In genomic region chrX:39331062-39331704, GRCh38 we compare ENCODE assay signal across 15 cellular contexts.
A peak's percentile ranks its signal among the peaks of the same experiment; 100 is the strongest.
DNase-seq lines count a peak whose midpoint lies in the region; ATAC-seq lines count a peak whose summit lies in the region.
"Had no signal": no experiment of that assay in that cellular context is flagged by ENCODE, and none has a peak within 500 bp of the region (broad histone marks: within the 10 kb centered on the region; RNA-seq: fewer than 3 reads in every experiment).

No MANE protein-coding gene starts in this region.

- H3K27ac Mint-ChIP-seq in activated CD8-positive, alpha-beta T cell treated with anti-CD3 and anti-CD28 coated beads, Interleukin-2, amount 10 ng/mL, durations not matched to agents 7 days and 5 days, result peak overlapping the region; percentile 35

- no peaks in the 10 kb centered on the region for H3K27me3 Mint-ChIP-seq in activated CD8-positive, alpha-beta T cell treated with anti-CD3 and anti-CD28 coated beads, Interleukin-2, amount 10 ng/mL, durations not matched to agents 7 days and 5 days (ENCODE audit: low read depth)

- DNase-seq in activated CD4-positive, alpha-beta T cell treated with anti-CD3 and anti-CD28 coated beads for 48 hours, result peak; percentile 67
- no peak for DNase-seq in activated CD4-positive, alpha-beta T cell treated with anti-CD3 and anti-CD28 coated beads for 1 hour
- DNase-seq in activated CD8-positive, alpha-beta T cell treated with anti-CD3 and anti-CD28 coated beads, Interleukin-2, amount 10 ng/mL, durations not matched to agents 7 days and 5 days, result peak; percentile 31
- DNase-seq in stimulated activated CD8-positive, alpha-beta memory T cell treated with anti-CD3 and anti-CD28 coated beads, Interleukin-4, amount 100 ng/mL, for 48 hours, result peak; percentile 56
- DNase-seq in medulla oblongata (ENCODE audit: extremely low spot score) (no peak), NCI-H1694 treated with DMSO at 0.1 percent for 48 hours (lab: John Stamatoyannopoulos, UW) (no peak), inferior parietal cortex (ENCODE audit: extremely low spot score) (no peak)
- DNase-seq: aorta, esophagus squamous epithelium, kidney glomerular epithelial cell, NCI-H526, psoas muscle, T1000 had no signal

- POLR2A ChIA-PET in activated CD8-positive, alpha-beta T cell treated with anti-CD3 and anti-CD28 coated beads, Interleukin-2, amount 10 ng/mL, durations not matched to agents 7 days and 5 days (lab: Charles Lee), result no interaction called here

- H3K9me3 Mint-ChIP-seq in activated CD8-positive, alpha-beta T cell treated with anti-CD3 and anti-CD28 coated beads, Interleukin-2, amount 10 ng/mL, durations not matched to agents 7 days and 5 days (ENCODE audit: insufficient read depth), result no peaks in the 10 kb centered on the region

- ATAC-seq in HG03442 (IDR thresholded peaks at IDR 0.05; ENCODE audit: unreplicated experiment), result peak; percentile 78
- ATAC-seq in activated CD8-positive, alpha-beta T cell treated with anti-CD3 and anti-CD28 coated beads, Interleukin-2, amount 10 ng/mL, durations not matched to agents 7 days and 5 days, result peak; percentile 53
- ATAC-seq: HepG2, psoas muscle had no signal

- H3K4me1 Mint-ChIP-seq in activated CD8-positive, alpha-beta T cell treated with anti-CD3 and anti-CD28 coated beads, Interleukin-2, amount 10 ng/mL, durations not matched to agents 7 days and 5 days (ENCODE audit: low read depth), result peaks cover 39% of the 10 kb centered on the region

- CTCF ChIA-PET in activated CD8-positive, alpha-beta T cell treated with anti-CD3 and anti-CD28 coated beads, Interleukin-2, amount 10 ng/mL, durations not matched to agents 7 days and 5 days (lab: Charles Lee), result interaction anchor here (1.0 kb wide), 1 partner anchor 20 kb away, joined by 3 read pairs; no protein-coding TSS in a partner anchor

- no peak overlapping the region for H3K4me3 Mint-ChIP-seq in activated CD8-positive, alpha-beta T cell treated with anti-CD3 and anti-CD28 coated beads, Interleukin-2, amount 10 ng/mL, durations not matched to agents 7 days and 5 days

- H3K36me3 Mint-ChIP-seq in activated CD8-positive, alpha-beta T cell treated with anti-CD3 and anti-CD28 coated beads, Interleukin-2, amount 10 ng/mL, durations not matched to agents 7 days and 5 days (ENCODE audit: low read depth), result no peaks in the 10 kb centered on the region

Comparison
In these comparisons a context has a peak if more than half of its experiments do, and no peak if none do; other contexts are left out.
1. DNase-seq: peak in activated CD4-positive, alpha-beta T cell treated with anti-CD3 and anti-CD28 coated beads for 48 hours (single experiment), activated CD8-positive, alpha-beta T cell treated with anti-CD3 and anti-CD28 coated beads, Interleukin-2, amount 10 ng/mL, durations not matched to agents 7 days and 5 days (single experiment) and stimulated activated CD8-positive, alpha-beta memory T cell treated with anti-CD3 and anti-CD28 coated beads, Interleukin-4, amount 100 ng/mL, for 48 hours (single experiment); none in activated CD4-positive, alpha-beta T cell treated with anti-CD3 and anti-CD28 coated beads for 1 hour (single experiment), medulla oblongata (single experiment), NCI-H1694 treated with DMSO at 0.1 percent for 48 hours (single experiment) and inferior parietal cortex (single experiment).